ENCODE assay signal across 19 cellular contexts in genomic region chr10:132386419-132386831, GRCh38. TPM values are rescaled to one million over a fixed set of nuclear protein-coding genes. Genes with fewer than 3 reads are reported as not detected.
DNase-seq lines count a peak whose midpoint lies in the region; ATAC-seq, FAIRE-seq and TF ChIP-seq lines count a peak whose summit lies in the region.
"Had no signal": no experiment of that assay in that cellular context is flagged by ENCODE, and none has a peak within 500 bp of the region (broad histone marks: within the 10 kb centered on the region; RNA-seq: fewer than 3 reads in every experiment).

No MANE protein-coding gene starts in this region.

- no peak for FAIRE-seq in kidney (lab: Jason Lieb, UNC)

- H3K9me3 Mint-ChIP-seq in activated T-cell treated with anti-CD3 and anti-CD28 coated beads, Interleukin-2, amount 50 U/mL, for 72 hours: no peaks in the 10 kb centered on the region
- H3K9me3 Mint-ChIP-seq in activated T-cell treated with anti-CD3 and anti-CD28 coated beads, Interleukin-2, amount 50 U/mL, for 24 hours: no peaks in the 10 kb centered on the region
- H3K9me3 Mint-ChIP-seq in IgD-negative memory B cell: no peaks in the 10 kb centered on the region
- no peaks in the 10 kb centered on the region for H3K9me3 Mint-ChIP-seq in stimulated activated memory B cell treated with anti-CD40 and anti-IgM and Interleukin-4, amounts not matched to agents 10 μg/mL and 1 μg/mL and 100 μg/mL, for 72 hours
- H3K9me3 Mint-ChIP-seq: activated naive CD8-positive, alpha-beta T cell treated with anti-CD3 and anti-CD28 coated beads for 36 hours; neural crest cell; T-cell had no signal

- no peaks in the 10 kb centered on the region for H3K36me3 ChIP-seq in kidney (ENCODE audit: control insufficient read depth in 1 of 2, insufficient read depth in 2 of 2, low read length in 2 of 2)
- H3K36me3 ChIP-seq: MG63, prostate gland had no signal

- in situ Hi-C loops in ACHN (cut with HindIII; ENCODE audit: low pct_ligation_motif_present, low pct_unique_long_range_greater_than_20kb, low sequenced_read_pairs): no loop called here

- no peak overlapping the region for H3K27ac ChIP-seq in kidney (ENCODE audit: low read depth in 2 of 2, low read length in 2 of 2)
- H3K27ac ChIP-seq: body of pancreas, prostate gland had no signal

- intact Hi-C loops in kidney (cut with DNase I): no loop called here
- intact Hi-C loops in sciatic nerve (cut with DNase I): loop anchor here (10.0 kb wide), 1 partner anchor 258 kb away; no protein-coding TSS in a partner anchor

- H3K9ac ChIP-seq in kidney (ENCODE audit: low read length in 2 of 2): no peak overlapping the region

- peaks cover 2 to 8% of the 10 kb centered on the region in 2 donors for H3K4me1 ChIP-seq in kidney (ENCODE audit: control insufficient read depth in 1 of 2, insufficient read depth in 1 of 2, low read depth in 1 of 2, low read length in 2 of 2)
- H3K4me1 ChIP-seq: prostate gland had no signal

- no peaks in the 10 kb centered on the region for H3K27me3 Mint-ChIP-seq in activated T-cell treated with anti-CD3 and anti-CD28 coated beads, Interleukin-2, amount 50 U/mL, for 72 hours (ENCODE audit: low read depth)
- H3K27me3 Mint-ChIP-seq in activated T-cell treated with anti-CD3 and anti-CD28 coated beads, Interleukin-2, amount 50 U/mL, for 24 hours: no peaks in the 10 kb centered on the region
- H3K27me3 Mint-ChIP-seq in IgD-negative memory B cell: no peaks in the 10 kb centered on the region
- H3K27me3 Mint-ChIP-seq in stimulated activated memory B cell treated with anti-CD40 and anti-IgM and Interleukin-4, amounts not matched to agents 10 μg/mL and 1 μg/mL and 100 μg/mL, for 72 hours: no peaks in the 10 kb centered on the region
- H3K27me3 Mint-ChIP-seq: activated naive CD8-positive, alpha-beta T cell treated with anti-CD3 and anti-CD28 coated beads for 36 hours; T-cell had no signal

- no peak for TF ChIP-seq CTCF in kidney (IDR thresholded peaks at IDR 0.05; ENCODE audit: borderline replicate concordance, extremely low read depth, insufficient read depth)

- ATAC-seq in activated T-cell treated with anti-CD3 and anti-CD28 coated beads, Interleukin-2, amount 50 U/mL, for 72 hours (replicated peaks in 1 of 2): no peak
- ATAC-seq in stimulated activated memory B cell treated with anti-CD40 and anti-IgM and Interleukin-4, amounts not matched to agents 10 μg/mL and 1 μg/mL and 100 μg/mL, for 72 hours: no peak
- no peak for ATAC-seq in sciatic nerve
- ATAC-seq: body of pancreas, T-cell had no signal

- no peak overlapping the region for H3K4me3 ChIP-seq in kidney (ENCODE audit: low read length in 2 of 2)
- H3K4me3 ChIP-seq: body of pancreas, MG63, prostate gland, skin epidermis had no signal

- H3K27ac Mint-ChIP-seq in activated T-cell treated with anti-CD3 and anti-CD28 coated beads, Interleukin-2, amount 50 U/mL, for 72 hours: peak overlapping the region; percentile 47
- no peak overlapping the region for H3K27ac Mint-ChIP-seq in activated T-cell treated with anti-CD3 and anti-CD28 coated beads, Interleukin-2, amount 50 U/mL, for 24 hours
- peak overlapping the region in 2 of 3 donors; percentile 82 to 91 for H3K27ac Mint-ChIP-seq in IgD-negative memory B cell
- peak overlapping the region; percentile 90 for H3K27ac Mint-ChIP-seq in stimulated activated memory B cell treated with anti-CD40 and anti-IgM and Interleukin-4, amounts not matched to agents 10 μg/mL and 1 μg/mL and 100 μg/mL, for 72 hours
- H3K27ac Mint-ChIP-seq: activated naive CD8-positive, alpha-beta T cell treated with anti-CD3 and anti-CD28 coated beads for 36 hours; T-cell had no signal

- H3K9me3 ChIP-seq in kidney (ENCODE audit: control insufficient read depth in 1 of 2, low read length in 2 of 2): no peaks in the 10 kb centered on the region
- H3K9me3 ChIP-seq: body of pancreas, MG63, prostate gland had no signal

- peaks cover 6% of the 10 kb centered on the region for H3K4me1 Mint-ChIP-seq in activated T-cell treated with anti-CD3 and anti-CD28 coated beads, Interleukin-2, amount 50 U/mL, for 72 hours (ENCODE audit: low read depth)
- peaks cover 6% of the 10 kb centered on the region for H3K4me1 Mint-ChIP-seq in activated T-cell treated with anti-CD3 and anti-CD28 coated beads, Interleukin-2, amount 50 U/mL, for 24 hours (ENCODE audit: low read depth)
- peaks cover 5 to 10% (median 6%) of the 10 kb centered on the region in 3 donors for H3K4me1 Mint-ChIP-seq in IgD-negative memory B cell
- peaks cover 20% of the 10 kb centered on the region for H3K4me1 Mint-ChIP-seq in stimulated activated memory B cell treated with anti-CD40 and anti-IgM and Interleukin-4, amounts not matched to agents 10 μg/mL and 1 μg/mL and 100 μg/mL, for 72 hours

- H3K4me3 Mint-ChIP-seq in activated T-cell treated with anti-CD3 and anti-CD28 coated beads, Interleukin-2, amount 50 U/mL, for 72 hours: no peak overlapping the region
- no peak overlapping the region for H3K4me3 Mint-ChIP-seq in activated T-cell treated with anti-CD3 and anti-CD28 coated beads, Interleukin-2, amount 50 U/mL, for 24 hours
- no peak overlapping the region for H3K4me3 Mint-ChIP-seq in IgD-negative memory B cell
- H3K4me3 Mint-ChIP-seq in stimulated activated memory B cell treated with anti-CD40 and anti-IgM and Interleukin-4, amounts not matched to agents 10 μg/mL and 1 μg/mL and 100 μg/mL, for 72 hours: no peak overlapping the region
- H3K4me3 Mint-ChIP-seq: activated naive CD8-positive, alpha-beta T cell treated with anti-CD3 and anti-CD28 coated beads for 36 hours; neural crest cell; T-cell had no signal

- DNase-seq in activated T-cell treated with anti-CD3 and anti-CD28 coated beads, Interleukin-2, amount 50 U/mL, for 72 hours: no peak
- DNase-seq in activated T-cell treated with anti-CD3 and anti-CD28 coated beads, Interleukin-2, amount 50 U/mL, for 24 hours: no peak
- peak; percentile 71 for DNase-seq in kidney
- no peak for DNase-seq in ACHN
- DNase-seq in sciatic nerve (ENCODE audit: low spot score): no peak
- DNase-seq in AG08396 (ENCODE audit: low spot score): no peak
- DNase-seq: activated CD4-positive, alpha-beta T cell treated with anti-CD3 and anti-CD28 coated beads for 4 hours; activated naive CD8-positive, alpha-beta T cell treated with anti-CD3 and anti-CD28 coated beads for 36 hours; IMR-90; MG63; midbrain; SIG-M5; T-cell had no signal

- H3K36me3 Mint-ChIP-seq in activated T-cell treated with anti-CD3 and anti-CD28 coated beads, Interleukin-2, amount 50 U/mL, for 72 hours (ENCODE audit: insufficient read depth in 2 of 2): no peaks in the 10 kb centered on the region
- no peaks in the 10 kb centered on the region for H3K36me3 Mint-ChIP-seq in activated T-cell treated with anti-CD3 and anti-CD28 coated beads, Interleukin-2, amount 50 U/mL, for 24 hours (ENCODE audit: low read depth)
- no peaks in the 10 kb centered on the region for H3K36me3 Mint-ChIP-seq in IgD-negative memory B cell
- no peaks in the 10 kb centered on the region for H3K36me3 Mint-ChIP-seq in stimulated activated memory B cell treated with anti-CD40 and anti-IgM and Interleukin-4, amounts not matched to agents 10 μg/mL and 1 μg/mL and 100 μg/mL, for 72 hours
- H3K36me3 Mint-ChIP-seq: activated naive CD8-positive, alpha-beta T cell treated with anti-CD3 and anti-CD28 coated beads for 36 hours; T-cell had no signal

RNA-seq across cellular contexts. Expression of gene PWWP2B, which starts 10.6 kb away (rescaled TPM):
- total RNA-seq in activated T-cell treated with anti-CD3 and anti-CD28 coated beads, Interleukin-2, amount 50 U/mL, for 72 hours: 1 to 10 TPM; 3.1 to 5.2 TPM
- polyA plus RNA-seq in IgD-negative memory B cell (9.0 TPM), kidney (ENCODE audit: insufficient read depth, low read depth, low replicate concordance) (12.9 TPM)
- total RNA-seq in kidney (24.3 TPM), sciatic nerve (13.3 TPM)

RNA-seq across cellular contexts. Expression of gene LRRC27, which starts 54.4 kb away (rescaled TPM):
- total RNA-seq in activated T-cell treated with anti-CD3 and anti-CD28 coated beads, Interleukin-2, amount 50 U/mL, for 72 hours: 1 to 10 TPM; 4.8 to 5.3 TPM
- polyA plus RNA-seq in IgD-negative memory B cell (14.5 TPM), kidney (ENCODE audit: insufficient read depth, low read depth, low replicate concordance) (14.4 TPM)
- total RNA-seq in kidney (14.6 TPM), sciatic nerve (12.4 TPM)
